ENCODE assay signal across 8 cellular contexts in the genomic region with DNA sequence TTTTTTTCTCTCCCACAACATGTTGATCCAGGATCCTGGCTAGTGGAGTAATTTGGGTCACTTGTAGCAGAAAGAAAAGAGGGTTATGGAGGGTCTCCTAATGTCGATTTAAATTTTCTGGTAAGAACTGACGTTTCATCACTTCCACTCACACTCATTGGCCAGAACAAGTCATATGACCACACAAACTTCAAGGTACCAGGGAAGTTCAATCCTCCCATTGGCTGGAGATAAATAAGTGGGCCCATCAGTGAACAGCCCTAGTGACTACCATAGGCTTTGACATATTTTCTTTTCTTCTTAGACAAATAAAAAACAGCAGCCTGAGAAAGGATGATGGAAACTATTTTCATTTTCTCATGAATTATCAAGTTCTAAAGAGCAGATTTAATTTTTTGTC.
"Had no signal": no experiment of that assay in that cellular context is flagged by ENCODE, and none has a peak within 500 bp of the region (broad histone marks: within the 10 kb centered on the region; RNA-seq: fewer than 3 reads in every experiment).

No MANE protein-coding gene starts in this region.

- H3K4me3 ChIP-seq: GM12878 had no signal

- DNase-seq: GDM1, GF-D8 had no signal

- ATAC-seq: GM12878 had no signal

- FAIRE-seq: G401.6, GM12878, GM12891, GM12892, GM18507, GM19239 had no signal
